Comparison of ENCODE assay signal across 14 cellular contexts in the genomic region with DNA sequence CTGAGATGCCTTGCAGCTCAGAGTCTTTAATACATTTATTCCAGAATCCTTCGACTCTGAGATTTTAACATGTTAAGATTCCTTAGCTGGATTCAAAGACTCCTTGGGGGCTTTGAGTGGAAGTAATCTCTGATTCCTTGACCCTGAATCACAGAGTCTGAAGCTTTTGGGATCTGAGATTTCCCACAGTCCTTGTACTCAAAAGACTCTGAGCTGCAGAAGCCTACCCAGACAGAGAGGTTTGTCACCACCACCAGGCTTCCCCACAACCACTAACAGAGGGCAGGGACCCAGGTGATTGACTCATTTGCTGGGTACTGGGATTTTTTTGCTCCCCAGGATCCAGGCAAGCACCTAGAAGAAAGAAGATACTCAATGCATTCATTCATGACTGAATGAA. TPM values are rescaled to one million over a fixed set of nuclear protein-coding genes. Genes with fewer than 3 reads are reported as not detected.
DNase-seq lines count a peak whose midpoint lies in the region; ATAC-seq and TF ChIP-seq lines count a peak whose summit lies in the region.
"Had no signal": no experiment of that assay in that cellular context is flagged by ENCODE, and none has a peak within 500 bp of the region (broad histone marks: within the 10 kb centered on the region; RNA-seq: fewer than 3 reads in every experiment).

No MANE protein-coding gene starts in this region.

- no peak for TF ChIP-seq POLR2A in tibial nerve (IDR thresholded peaks at IDR 0.05)

- H3K4me3 ChIP-seq in mammary epithelial cell (replicated peaks in 1 of 3; ENCODE audit: insufficient read depth in 1 of 3, low read depth in 2 of 3, low read length in 3 of 3) (no peak overlapping the region), muscle layer of colon (ENCODE audit: low read depth in 1 of 2, low read length in 2 of 2) (no peak overlapping the region), tibial nerve (no peak overlapping the region)

- no peak for TF ChIP-seq CTCF in MCF 10A (IDR thresholded peaks at IDR 0.05; ENCODE audit: unreplicated experiment)
- TF ChIP-seq CTCF in mammary epithelial cell (conservative IDR thresholded peaks at IDR 0.05 in 1 of 2, IDR thresholded peaks at IDR 0.05 in 1 of 2; ENCODE audit: extremely low read depth in 1 of 2, insufficient read depth in 1 of 2, low read depth in 1 of 2, low read length in 2 of 2) = no peak
- no peak for TF ChIP-seq CTCF in tibial nerve (IDR thresholded peaks at IDR 0.05)

- BruUV-seq in MCF 10A (replicated peaks; lab: Mats Ljungman, UMichigan) = no TSS peak
- no TSS peak for BruUV-seq in mammary epithelial cell (replicated peaks; lab: Mats Ljungman, UMichigan)

- ATAC-seq in HG03108 (IDR thresholded peaks at IDR 0.05; ENCODE audit: unreplicated experiment) = no peak
- no peak for ATAC-seq in HG03469 (IDR thresholded peaks at IDR 0.05; ENCODE audit: unreplicated experiment)

- peaks cover 3% of the 10 kb centered on the region for H3K36me3 Mint-ChIP-seq in MCF 10A (ENCODE audit: insufficient read depth, unreplicated experiment)

- H2AFZ ChIP-seq in mammary epithelial cell (ENCODE audit: low read depth, low read length) = no peak overlapping the region

- H3K4me1 ChIP-seq in mammary epithelial cell (ENCODE audit: insufficient read depth, low read length) = peaks cover 38% of the 10 kb centered on the region
- peaks cover 76% of the 10 kb centered on the region for H3K4me1 ChIP-seq in muscle layer of colon (ENCODE audit: insufficient read depth, low read length)
- H3K4me1 ChIP-seq in tibial nerve = peaks cover 0 to 89% (median 60%) of the 10 kb centered on the region in 4 donors

- H3K27me3 ChIP-seq in mammary epithelial cell (ENCODE audit: insufficient read depth, low read length) = no peaks in the 10 kb centered on the region
- no peaks in the 10 kb centered on the region for H3K27me3 ChIP-seq in muscle layer of colon (ENCODE audit: control insufficient read depth in 1 of 2, insufficient read depth in 2 of 2, low read length in 2 of 2)
- H3K27me3 ChIP-seq in tibial nerve = no peaks in the 10 kb centered on the region
- H3K27me3 ChIP-seq: BE2C had no signal

- H3K36me3 ChIP-seq in mammary epithelial cell (ENCODE audit: insufficient read depth, low read length) (no peaks in the 10 kb centered on the region), muscle layer of colon (ENCODE audit: insufficient read depth, low read length) (no peaks in the 10 kb centered on the region), tibial nerve (no peaks in the 10 kb centered on the region)
- H3K36me3 ChIP-seq: BE2C had no signal

- H3K27ac Mint-ChIP-seq in MCF 10A (ENCODE audit: low read depth, unreplicated experiment) = no peak overlapping the region

- H3K4me3 Mint-ChIP-seq in MCF 10A (ENCODE audit: unreplicated experiment) = peak overlapping the region; percentile 92

- DNase-seq in MCF 10A (ENCODE audit: unreplicated experiment) = no peak
- no peak for DNase-seq in mammary epithelial cell
- DNase-seq in astrocyte of the hippocampus (ENCODE audit: low read depth, low spot score) = peak; percentile 82
- DNase-seq in tibial nerve (ENCODE audit: low spot score in 2 of 2) = no peak
- no peak for DNase-seq in KBM-7
- DNase-seq: activated effector memory CD4-positive, alpha-beta T cell treated with anti-CD3 and anti-CD28 coated beads, Interleukin-2, amount 50 U/mL, for 16 hours; BE2C; kidney glomerular epithelial cell; NCI-H446; small intestine; SW 1271 had no signal

- POLR2A ChIA-PET in MCF 10A (lab: Yijun Ruan, JAX) = interaction anchor here (2.1 kb wide), 1 partner anchor 253 kb away, joined by 4 read pairs; no protein-coding TSS in a partner anchor

- H3K9me3 ChIP-seq in mammary epithelial cell (replicated peaks; ENCODE audit: insufficient read depth, low read length) (no peaks in the 10 kb centered on the region), muscle layer of colon (ENCODE audit: low read length) (no peaks in the 10 kb centered on the region), tibial nerve (no peaks in the 10 kb centered on the region)
- H3K9me3 ChIP-seq: BE2C had no signal

- intact Hi-C loops in MCF 10A (cut with micrococcal nuclease) (no loop called here), mammary epithelial cell (cut with micrococcal nuclease) (no loop called here)

- no peaks in the 10 kb centered on the region for H3K9me3 Mint-ChIP-seq in MCF 10A (ENCODE audit: unreplicated experiment)

- H3K27me3 Mint-ChIP-seq in MCF 10A (ENCODE audit: insufficient read depth, unreplicated experiment) = no peaks in the 10 kb centered on the region

- dilution Hi-C loops in mammary epithelial cell (cut with HindIII; ENCODE audit: low sequenced_read_pairs) = no loop called here

- peaks cover 44% of the 10 kb centered on the region for H3K4me1 Mint-ChIP-seq in MCF 10A (ENCODE audit: insufficient read depth, unreplicated experiment)

- no peak overlapping the region for H3K9ac ChIP-seq in mammary epithelial cell (ENCODE audit: insufficient read depth, low read length)
- H3K9ac ChIP-seq in muscle layer of colon (ENCODE audit: low read length) = peak overlapping the region; percentile 99

- H3K27ac ChIP-seq in mammary epithelial cell (ENCODE audit: insufficient read depth, low read depth, low read length) (no peak overlapping the region), muscle layer of colon (ENCODE audit: low read depth, low read length) (peak overlapping the region; percentile 100), tibial nerve (peak overlapping the region in 3 of 4 donors; percentile 95 to 99 (median 97))

- 60% methylated on average over 1 of the region's 1 CpG for WGBS in mammary epithelial cell (ENCODE audit: low coverage, missing lambda C conversion rate)
- WGBS in tibial nerve, 2 donors = 29 to 40% methylated on average over 1 of the region's 1 CpG

- no peak for TF ChIP-seq EP300 in tibial nerve (IDR thresholded peaks at IDR 0.05)

- peaks cover 35% of the 10 kb centered on the region for H3K79me2 ChIP-seq in mammary epithelial cell (ENCODE audit: insufficient read depth, low read length)

- no peaks in the 10 kb centered on the region for H4K20me1 ChIP-seq in mammary epithelial cell (ENCODE audit: insufficient read depth, low read length)

- CTCF ChIA-PET in MCF 10A (lab: Yijun Ruan, JAX) (interaction anchor here (0.6 to 2.3 kb wide), 7 partner anchors 14 to 1979 kb away, joined by 3 to 6 read pairs (median 4); no protein-coding TSS in a partner anchor), mammary epithelial cell (lab: Charles Lee; ENCODE audit: low non-redundant PET) (no interaction called here)

- no peak overlapping the region for H3K4me2 ChIP-seq in mammary epithelial cell (ENCODE audit: insufficient read depth, low read depth, low read length)

- in situ Hi-C loops in mammary epithelial cell (cut with MboI; ENCODE audit: low sequenced_read_pairs in 2 of 2) = no loop called here
- in situ Hi-C loops in KBM-7 (cut with MboI; ENCODE audit: low pct_unique_long_range_greater_than_20kb, low sequenced_read_pairs) = no loop called here

RNA-seq across cellular contexts. Expression of a gene that starts 1.4 kb away (rescaled TPM):
- total RNA-seq in MCF 10A (2022) (80.5 TPM in 2 replicates), mammary epithelial cell (100 to 1,000 TPM in 1 of 2 donors, 10 to 100 TPM in 1; 32.5 to 519 TPM), tibial nerve (100 to 1,000 TPM; 151 to 358 (median 184) TPM)
- 136 TPM for polyA plus RNA-seq in mammary epithelial cell
- 118 TPM for polyA minus RNA-seq in mammary epithelial cell

RNA-seq across cellular contexts. Expression of a gene that starts 34.9 kb away (rescaled TPM):
- 5.6 and 5.7 TPM in 2 replicates for total RNA-seq in MCF 10A (2022)
- 10 to 100 TPM in 1 of 2 donors, 1 to 10 TPM in 1; 9.5 to 13.3 TPM for total RNA-seq in mammary epithelial cell
- polyA plus RNA-seq in mammary epithelial cell = 4.4 TPM
- polyA minus RNA-seq in mammary epithelial cell = 5.9 TPM
- 100 to 1,000 TPM in 2 of 4 donors, 10 to 100 TPM in 2; 92.2 to 122 (median 101) TPM for total RNA-seq in tibial nerve

Comparison
In these comparisons a context has a peak if more than half of its experiments do, and no peak if none do; other contexts are left out.
1. RNA of a gene that starts 34.9 kb away (total RNA-seq): 92.2 to 122 TPM in tibial nerve; 9.5 to 13.3 TPM in mammary epithelial cell and 5.6 to 5.7 TPM in MCF 10A; every median in the first group is over 4 times any median in the second.